Comparison of ENCODE assay signal across 8 cellular contexts in the genomic region with DNA sequence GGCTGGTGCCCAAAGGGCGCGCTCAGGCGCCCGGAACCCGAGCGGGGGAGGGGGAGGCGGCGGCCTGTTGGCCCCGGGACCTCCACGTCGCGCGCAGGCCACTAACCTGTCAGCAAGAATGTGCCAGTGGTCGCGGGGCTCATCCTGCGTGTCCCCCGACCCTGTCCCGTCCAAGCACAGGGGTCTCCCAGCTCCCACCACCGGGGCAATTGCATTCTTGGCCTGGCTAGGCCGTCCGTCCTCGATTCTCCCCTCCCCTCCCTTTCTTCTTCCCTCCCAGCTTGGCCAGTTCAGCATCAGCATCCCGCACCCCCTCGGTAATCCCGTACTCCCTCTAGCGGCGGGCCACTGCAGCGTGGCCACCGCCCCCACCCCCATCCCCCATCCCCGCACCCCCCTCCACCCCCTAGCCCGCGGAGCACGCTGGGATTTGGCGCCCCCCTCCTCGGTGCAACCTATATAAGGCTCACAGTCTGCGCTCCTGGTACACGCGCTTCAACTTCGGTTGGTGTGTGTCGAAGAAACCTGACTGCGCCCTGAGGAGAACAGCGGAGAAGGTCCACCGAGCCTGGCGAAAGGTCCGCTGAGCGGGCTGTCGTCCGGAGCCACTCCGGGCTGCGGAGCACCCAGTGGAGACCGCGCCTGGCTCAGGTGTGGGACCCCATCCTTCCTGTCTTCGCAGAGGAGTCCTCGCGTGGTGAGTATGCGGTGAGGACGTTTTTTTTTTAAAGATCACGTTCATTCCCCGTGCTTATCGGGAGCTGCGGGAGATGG. TPM values are rescaled to one million over a fixed set of nuclear protein-coding genes. Genes with fewer than 3 reads are reported as not detected.
A peak's percentile ranks its signal among the peaks of the same experiment; 100 is the strongest.
DNase-seq lines count a peak whose midpoint lies in the region; ATAC-seq and TF ChIP-seq lines count a peak whose summit lies in the region.

A gene with protein sequence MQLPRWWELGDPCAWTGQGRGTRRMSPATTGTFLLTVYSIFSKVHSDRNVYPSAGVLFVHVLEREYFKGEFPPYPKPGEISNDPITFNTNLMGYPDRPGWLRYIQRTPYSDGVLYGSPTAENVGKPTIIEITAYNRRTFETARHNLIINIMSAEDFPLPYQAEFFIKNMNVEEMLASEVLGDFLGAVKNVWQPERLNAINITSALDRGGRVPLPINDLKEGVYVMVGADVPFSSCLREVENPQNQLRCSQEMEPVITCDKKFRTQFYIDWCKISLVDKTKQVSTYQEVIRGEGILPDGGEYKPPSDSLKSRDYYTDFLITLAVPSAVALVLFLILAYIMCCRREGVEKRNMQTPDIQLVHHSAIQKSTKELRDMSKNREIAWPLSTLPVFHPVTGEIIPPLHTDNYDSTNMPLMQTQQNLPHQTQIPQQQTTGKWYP (minus strand): TSS at position 250 of the 774 bp plus-strand sequence. CDS start 35 bp downstream, at position 215.

- intact Hi-C loops in CD4-positive, alpha-beta T cell (cut with DNase I, micrococcal nuclease), result loop anchor here (5.0 to 10.0 kb wide), 4 partner anchors 141 to 1424 kb away; a partner anchor contains a TSS
- intact Hi-C loops in activated CD4-positive, alpha-beta memory T cell treated with anti-CD3 and anti-CD28 coated beads for 36 hours (cut with micrococcal nuclease), result loop anchor here (2.0 to 10.0 kb wide), 5 partner anchors 35 to 1669 kb away; a partner anchor contains a TSS
- intact Hi-C loops in lower lobe of right lung (cut with DNase I), result no loop called here

- peak within 1 kb of the TSS; percentile 63 for H3K27ac Mint-ChIP-seq in CD4-positive, alpha-beta T cell
- no peak within 1 kb of the TSS for H3K27ac Mint-ChIP-seq in activated CD4-positive, alpha-beta memory T cell treated with anti-CD3 and anti-CD28 coated beads for 36 hours

- H3K27me3 Mint-ChIP-seq in CD4-positive, alpha-beta T cell, result peaks cover 50% of the 10 kb centered on the region
- H3K27me3 Mint-ChIP-seq in activated CD4-positive, alpha-beta memory T cell treated with anti-CD3 and anti-CD28 coated beads for 36 hours, result peaks cover 24% of the 10 kb centered on the region

- ATAC-seq in CD4-positive, alpha-beta T cell (ENCODE audit: poor library complexity), result no peak
- ATAC-seq in GM21786 (IDR thresholded peaks at IDR 0.05; ENCODE audit: unreplicated experiment) (peak; percentile 13), lower lobe of right lung (peak; percentile 75 to 76), GM18519 (IDR thresholded peaks at IDR 0.05; ENCODE audit: low FRiP score, unreplicated experiment) (no peak)

- TF ChIP-seq CTCF in CD4-positive, alpha-beta T cell (IDR thresholded peaks at IDR 0.05), result peak; percentile 23
- peak; percentile 51 for TF ChIP-seq CTCF in lower lobe of right lung (IDR thresholded peaks at IDR 0.05)

- no peaks in the 10 kb centered on the region for H3K36me3 ChIP-seq in effector memory CD4-positive, alpha-beta T cell (ENCODE audit: control insufficient read depth, insufficient read depth, low read length)
- no peaks in the 10 kb centered on the region for H3K36me3 ChIP-seq in lower lobe of right lung

- peak within 1 kb of the TSS; percentile 52 for H3K4me3 ChIP-seq in effector memory CD4-positive, alpha-beta T cell (ENCODE audit: insufficient read depth, low read depth, low read length, poor library complexity, severe bottlenecking)
- H3K4me3 ChIP-seq in lower lobe of right lung, result peak within 1 kb of the TSS; percentile 67

- H3K9me3 Mint-ChIP-seq in CD4-positive, alpha-beta T cell, result no peaks in the 10 kb centered on the region
- peaks cover 9% of the 10 kb centered on the region for H3K9me3 Mint-ChIP-seq in activated CD4-positive, alpha-beta memory T cell treated with anti-CD3 and anti-CD28 coated beads for 36 hours

- peak in 9 of 10 experiments; percentile 13 to 43 (median 20) for DNase-seq in CD4-positive, alpha-beta T cell
- peak; percentile 64 for DNase-seq in NCI-H2171 (lab: John Stamatoyannopoulos, UW)
- peak; percentile 68 for DNase-seq in activated CD4-positive, alpha-beta memory T cell treated with anti-CD3 and anti-CD28 coated beads for 36 hours
- DNase-seq in effector memory CD4-positive, alpha-beta T cell, result peak in 2 of 3 donors; percentile 16 to 24
- DNase-seq in lower lobe of right lung, result peak; percentile 72
- DNase-seq in stimulated activated CD8-positive, alpha-beta memory T cell treated with anti-CD3 and anti-CD28 coated beads, Interleukin-15, amount 100 ng/mL, for 1 hour (ENCODE audit: low read depth), result peak; percentile 6

- CTCF ChIA-PET in CD4-positive, alpha-beta T cell (lab: Charles Lee), result no interaction called here
- CTCF ChIA-PET in activated CD4-positive, alpha-beta memory T cell treated with anti-CD3 and anti-CD28 coated beads for 36 hours (lab: Charles Lee), result interaction anchor here (0.9 to 4.0 kb wide), 10 partner anchors 22 to 856 kb away, joined by 3 to 16 read pairs (median 3); no protein-coding TSS in a partner anchor

- peaks cover 42% of the 10 kb centered on the region for H3K27me3 ChIP-seq in CD4-positive, alpha-beta T cell (ENCODE audit: control insufficient read depth, insufficient read depth, low read length)
- peaks cover 23% of the 10 kb centered on the region for H3K27me3 ChIP-seq in effector memory CD4-positive, alpha-beta T cell (replicated peaks; ENCODE audit: control insufficient read depth, insufficient read depth, low read length, poor library complexity, severe bottlenecking)
- peaks cover 27% of the 10 kb centered on the region for H3K27me3 ChIP-seq in lower lobe of right lung (ENCODE audit: low read depth)

- H3K4me1 Mint-ChIP-seq in CD4-positive, alpha-beta T cell (ENCODE audit: low read depth), result peaks cover 21% of the 10 kb centered on the region
- H3K4me1 Mint-ChIP-seq in activated CD4-positive, alpha-beta memory T cell treated with anti-CD3 and anti-CD28 coated beads for 36 hours (ENCODE audit: low read depth), result peaks cover 12% of the 10 kb centered on the region

- H3K36me3 Mint-ChIP-seq in CD4-positive, alpha-beta T cell (ENCODE audit: low read depth), result no peaks in the 10 kb centered on the region
- H3K36me3 Mint-ChIP-seq in activated CD4-positive, alpha-beta memory T cell treated with anti-CD3 and anti-CD28 coated beads for 36 hours, result no peaks in the 10 kb centered on the region

- peak within 1 kb of the TSS; percentile 86 for H3K4me3 Mint-ChIP-seq in CD4-positive, alpha-beta T cell
- peak within 1 kb of the TSS; percentile 85 for H3K4me3 Mint-ChIP-seq in activated CD4-positive, alpha-beta memory T cell treated with anti-CD3 and anti-CD28 coated beads for 36 hours

- H3K4me1 ChIP-seq in effector memory CD4-positive, alpha-beta T cell (ENCODE audit: control insufficient read depth, insufficient read depth, low read length, poor library complexity, severe bottlenecking), result peaks cover 11% of the 10 kb centered on the region
- H3K4me1 ChIP-seq in lower lobe of right lung, result peaks cover 26% of the 10 kb centered on the region

- POLR2A ChIA-PET in CD4-positive, alpha-beta T cell (lab: Charles Lee), result interaction anchor here (0.9 to 1.1 kb wide), 2 partner anchors 9 to 207 kb away, joined by 3 read pairs; no protein-coding TSS in a partner anchor
- POLR2A ChIA-PET in activated CD4-positive, alpha-beta memory T cell treated with anti-CD3 and anti-CD28 coated beads for 36 hours (lab: Charles Lee), result no interaction called here

- no peak within 1 kb of the TSS for H3K27ac ChIP-seq in CD4-positive, alpha-beta T cell (ENCODE audit: low read depth, low read length)
- H3K27ac ChIP-seq in effector memory CD4-positive, alpha-beta T cell (ENCODE audit: insufficient read depth, low read length, poor library complexity, severe bottlenecking), result no peak within 1 kb of the TSS
- H3K27ac ChIP-seq in lower lobe of right lung, result peak within 1 kb of the TSS; percentile 71

- H3K9me3 ChIP-seq in CD4-positive, alpha-beta T cell (ENCODE audit: control insufficient read depth, low read length), result no peaks in the 10 kb centered on the region
- no peaks in the 10 kb centered on the region for H3K9me3 ChIP-seq in effector memory CD4-positive, alpha-beta T cell (ENCODE audit: control insufficient read depth, low read length)
- no peaks in the 10 kb centered on the region for H3K9me3 ChIP-seq in lower lobe of right lung

RNA-seq across cellular contexts. Expression of the gene that starts here (rescaled TPM):
- under 1 TPM in 1 of 2 experiments, not detected in 1; 0.31 TPM for total RNA-seq in CD4-positive, alpha-beta T cell
- total RNA-seq in activated CD4-positive, alpha-beta memory T cell treated with anti-CD3 and anti-CD28 coated beads for 36 hours, result under 1 TPM; 0.50 to 0.92 TPM
- 47.1 TPM for total RNA-seq in lower lobe of right lung

Comparison
In these comparisons a context has a peak if more than half of its experiments do, and no peak if none do; other contexts are left out.
1. RNA of the gene that starts here (total RNA-seq): 47.1 TPM in lower lobe of right lung (single experiment); 0.50 to 0.92 TPM in activated CD4-positive, alpha-beta memory T cell treated with anti-CD3 and anti-CD28 coated beads for 36 hours and 0.31 TPM in CD4-positive, alpha-beta T cell; every median in the first group is over 10 times any median in the second.
2. Peak in DNase-seq in CD4-positive, alpha-beta T cell; RNA of the gene not detected or under 1 TPM.
3. Peak in DNase-seq in activated CD4-positive, alpha-beta memory T cell treated with anti-CD3 and anti-CD28 coated beads for 36 hours; RNA of the gene not detected or under 1 TPM.
4. ATAC-seq: peak in GM21786 (single experiment) and lower lobe of right lung (2 of 2); none in CD4-positive, alpha-beta T cell (single experiment) and GM18519 (single experiment).
5. DNase-seq: peak in every context shown above with its lines; median percentile 72 in lower lobe of right lung; 68 in activated CD4-positive, alpha-beta memory T cell treated with anti-CD3 and anti-CD28 coated beads for 36 hours; 64 in NCI-H2171; 20 in CD4-positive, alpha-beta T cell; 20 in effector memory CD4-positive, alpha-beta T cell; 6 in stimulated activated CD8-positive, alpha-beta memory T cell treated with anti-CD3 and anti-CD28 coated beads, Interleukin-15, amount 100 ng/mL, for 1 hour.